In the genomic region with DNA sequence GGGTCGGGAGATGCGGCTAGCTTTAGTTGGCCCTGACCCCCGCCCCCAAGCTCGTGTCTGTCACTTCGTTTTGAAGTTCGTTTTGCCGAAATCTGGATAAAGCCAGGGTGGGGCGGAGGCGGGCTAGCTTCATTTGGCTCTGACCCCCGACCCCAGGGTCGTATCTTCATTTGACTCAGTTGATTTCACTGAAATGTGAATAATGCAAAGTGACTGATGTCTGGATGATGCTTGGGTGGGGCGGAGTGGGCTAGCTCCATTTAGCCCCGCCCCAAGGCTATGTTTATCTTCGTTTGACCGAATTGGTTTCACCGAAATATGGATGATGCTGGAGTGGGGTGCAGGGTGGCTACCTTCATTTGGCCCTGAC, we compare ENCODE assay signal across 8 cellular contexts. TPM values are rescaled to one million over a fixed set of nuclear protein-coding genes. Genes with fewer than 3 reads are reported as not detected.
DNase-seq lines count a peak whose midpoint lies in the region; ATAC-seq, FAIRE-seq and TF ChIP-seq lines count a peak whose summit lies in the region.

No MANE protein-coding gene starts in this region.

- no peaks in the 10 kb centered on the region for H3K9me3 ChIP-seq in endothelial cell of umbilical vein (replicated peaks; ENCODE audit: control insufficient read depth, insufficient read depth, low read length)
- no peaks in the 10 kb centered on the region for H3K9me3 ChIP-seq in naive thymus-derived CD4-positive, alpha-beta T cell (ENCODE audit: control insufficient read depth in 2 of 3, low read length in 3 of 3)
- H3K9me3 ChIP-seq in tibial artery: no peaks in the 10 kb centered on the region

- no peak for ATAC-seq in naive thymus-derived CD4-positive, alpha-beta T cell

- TF ChIP-seq CTCF in endothelial cell of umbilical vein (IDR thresholded peaks at IDR 0.05; ENCODE audit: extremely low read depth in 1 of 2, insufficient read depth in 1 of 2, low read depth in 1 of 2, low read length in 2 of 2) (no peak), tibial artery (IDR thresholded peaks at IDR 0.05) (no peak)

- POLR2A ChIA-PET in endothelial cell of umbilical vein (lab: Charles Lee): no interaction called here
- POLR2A ChIA-PET in naive thymus-derived CD4-positive, alpha-beta T cell (lab: Charles Lee): interaction anchor here (0.8 to 2.6 kb wide), 9 partner anchors 10 to 1354 kb away, joined by 3 to 19 read pairs (median 3); a partner anchor contains a TSS

- H2AFZ ChIP-seq in endothelial cell of umbilical vein (ENCODE audit: low read depth, low read length): no peak overlapping the region

- H3K4me1 ChIP-seq in endothelial cell of umbilical vein (ENCODE audit: control insufficient read depth, extremely low read depth, insufficient read depth, low read length) (peaks cover 16% of the 10 kb centered on the region), tibial artery (peaks cover 0 to 34% (median 15%) of the 10 kb centered on the region in 4 donors)
- H3K4me1 ChIP-seq in naive thymus-derived CD4-positive, alpha-beta T cell (ENCODE audit: control insufficient read depth in 2 of 2, insufficient read depth in 2 of 2, low read length in 2 of 2): peaks cover 22 to 25% of the 10 kb centered on the region in 2 donors

- intact Hi-C loops in endothelial cell of umbilical vein (cut with micrococcal nuclease): loop anchor here (5.0 kb wide), 1 partner anchor 310 kb away; a partner anchor contains a TSS
- intact Hi-C loops in naive thymus-derived CD4-positive, alpha-beta T cell (cut with micrococcal nuclease): loop anchor here (2.0 to 10.0 kb wide), 9 partner anchors 310 to 1350 kb away; a partner anchor contains a TSS
- intact Hi-C loops in tibial artery (cut with DNase I; ENCODE audit: low total_unique reads): no loop called here

- no peaks in the 10 kb centered on the region for H3K9me3 Mint-ChIP-seq in naive thymus-derived CD4-positive, alpha-beta T cell

- CTCF ChIA-PET in endothelial cell of umbilical vein (lab: Charles Lee): interaction anchor here (2.2 kb wide), 1 partner anchor 12 kb away, joined by 8 read pairs; no protein-coding TSS in a partner anchor
- CTCF ChIA-PET in naive thymus-derived CD4-positive, alpha-beta T cell (lab: Charles Lee): interaction anchor here (1.6 kb wide), 1 partner anchor 11 kb away, joined by 5 read pairs; no protein-coding TSS in a partner anchor

- peaks cover 48% of the 10 kb centered on the region for H3K79me2 ChIP-seq in endothelial cell of umbilical vein (ENCODE audit: control insufficient read depth, insufficient read depth, low read length)

- H3K27ac ChIP-seq in endothelial cell of umbilical vein (ENCODE audit: insufficient read depth, low read depth, low read length): peak overlapping the region; percentile 81
- H3K27ac ChIP-seq in naive thymus-derived CD4-positive, alpha-beta T cell (ENCODE audit: low read depth, low read length): peak overlapping the region; percentile 96
- peak overlapping the region; percentile 93 to 95 for H3K27ac ChIP-seq in tibial artery

- DNase-seq in activated gamma-delta T cell treated with Interleukin-2 at 50 U/mL for 16 hours (peak; percentile 6), activated gamma-delta T cell (lab: John Stamatoyannopoulos, UW) (no peak), HT-29 (ENCODE audit: low spot score) (peak; percentile 20), endothelial cell of umbilical vein (ENCODE audit: low read depth, low spot score) (peak; percentile 36), tibial artery (no peak), H54 (ENCODE audit: insufficient read length, low spot score) (no peak)
- DNase-seq in activated CD4-positive, alpha-beta T cell treated with anti-CD3 and anti-CD28 coated beads, Interleukin-2, amount 50 U/mL, for 1 hour: peak; percentile 8
- DNase-seq in naive thymus-derived CD4-positive, alpha-beta T cell: peak in 7 of 9 donors; percentile 5 to 36 (median 9)

- H3K27me3 Mint-ChIP-seq in naive thymus-derived CD4-positive, alpha-beta T cell: no peaks in the 10 kb centered on the region

- no peaks in the 10 kb centered on the region for H3K27me3 ChIP-seq in endothelial cell of umbilical vein (ENCODE audit: control insufficient read depth in 2 of 2, insufficient read depth in 2 of 2, low read length in 2 of 2)
- no peaks in the 10 kb centered on the region for H3K27me3 ChIP-seq in naive thymus-derived CD4-positive, alpha-beta T cell (ENCODE audit: control insufficient read depth in 2 of 2, insufficient read depth in 2 of 2, low read length in 2 of 2)
- no peaks in the 10 kb centered on the region for H3K27me3 ChIP-seq in tibial artery

- dilution Hi-C loops in endothelial cell of umbilical vein (cut with MboI; ENCODE audit: extremely low pct_ligation_motif_present, low sequenced_read_pairs): no loop called here

- H3K9ac ChIP-seq in endothelial cell of umbilical vein (replicated peaks; ENCODE audit: extremely low read depth, insufficient read depth, low read length): peak overlapping the region; percentile 99

- peak overlapping the region; percentile 84 to 97 (median 95) for H3K4me3 ChIP-seq in endothelial cell of umbilical vein (replicated peaks in 1 of 3; ENCODE audit: insufficient read depth in 1 of 3, low read depth in 1 of 3, low read length in 3 of 3)
- peak overlapping the region; percentile 86 for H3K4me3 ChIP-seq in naive thymus-derived CD4-positive, alpha-beta T cell (ENCODE audit: low read length)
- peak overlapping the region; percentile 88 to 93 for H3K4me3 ChIP-seq in tibial artery

- no peaks in the 10 kb centered on the region for H4K20me1 ChIP-seq in endothelial cell of umbilical vein (replicated peaks; ENCODE audit: control insufficient read depth, extremely low read depth, insufficient read depth, low read length)

- TF ChIP-seq POLR2A in endothelial cell of umbilical vein (IDR thresholded peaks at IDR 0.05; ENCODE audit: low read depth, low read length) (no peak), H54 (IDR thresholded peaks at IDR 0.05; ENCODE audit: low read depth, low read length) (no peak)

- peak overlapping the region; percentile 89 to 99 (median 96) for H3K4me3 Mint-ChIP-seq in naive thymus-derived CD4-positive, alpha-beta T cell

- H3K36me3 Mint-ChIP-seq in naive thymus-derived CD4-positive, alpha-beta T cell: peaks cover 3 to 21% (median 16%) of the 10 kb centered on the region in 5 donors

- H3K36me3 ChIP-seq in endothelial cell of umbilical vein (ENCODE audit: control insufficient read depth in 2 of 2, extremely low read depth in 1 of 2, insufficient read depth in 2 of 2, low read length in 2 of 2) (peaks cover 7 to 15% of the 10 kb centered on the region in 2 experiments), tibial artery (peaks cover 26 to 32% (median 30%) of the 10 kb centered on the region in 3 donors)
- peaks cover 16 to 35% (median 29%) of the 10 kb centered on the region in 3 experiments for H3K36me3 ChIP-seq in naive thymus-derived CD4-positive, alpha-beta T cell (ENCODE audit: control insufficient read depth in 2 of 3, insufficient read depth in 3 of 3, low read length in 3 of 3)

- no peak for FAIRE-seq in endothelial cell of umbilical vein (lab: Jason Lieb, UNC)
- no peak for FAIRE-seq in H54 (lab: Jason Lieb, UNC)

- H3K9me1 ChIP-seq in endothelial cell of umbilical vein (replicated peaks; ENCODE audit: control insufficient read depth, extremely low read depth, insufficient read depth, low read length): no peaks in the 10 kb centered on the region

- H3K4me2 ChIP-seq in endothelial cell of umbilical vein (ENCODE audit: insufficient read depth, low read length): peak overlapping the region; percentile 87

- H3K27ac Mint-ChIP-seq in naive thymus-derived CD4-positive, alpha-beta T cell: peak overlapping the region; percentile 93 to 100 (median 98)

- no TSS peak for BruUV-seq in endothelial cell of umbilical vein (replicated peaks; lab: Mats Ljungman, UMichigan)

- H3K4me1 Mint-ChIP-seq in naive thymus-derived CD4-positive, alpha-beta T cell: peaks cover 22 to 52% (median 38%) of the 10 kb centered on the region in 7 donors

TF ChIP-seq in endothelial cell of umbilical vein, 7 proteins besides CTCF, POLR2A, EP300 and RAD21:
- TF ChIP-seq EZH2 (IDR thresholded peaks at IDR 0.05; ENCODE audit: borderline replicate concordance, low read depth, low read length, severe bottlenecking) (no peak), MYC (IDR thresholded peaks at IDR 0.05; ENCODE audit: low read depth, low read length) (no peak), GATA2 (IDR thresholded peaks at IDR 0.05; ENCODE audit: insufficient read depth, insufficient read length, low read depth, low read length) (no peak), POLR2AphosphoS5 (IDR thresholded peaks at IDR 0.05; ENCODE audit: insufficient read depth, low read depth, low read length) (no peak), FOS (IDR thresholded peaks at IDR 0.05; ENCODE audit: borderline replicate concordance, insufficient read depth, low read length) (no peak), JUN (IDR thresholded peaks at IDR 0.05; ENCODE audit: borderline replicate concordance, insufficient read depth, insufficient read length, low read depth) (no peak)
- TF ChIP-seq, protein P1, sequence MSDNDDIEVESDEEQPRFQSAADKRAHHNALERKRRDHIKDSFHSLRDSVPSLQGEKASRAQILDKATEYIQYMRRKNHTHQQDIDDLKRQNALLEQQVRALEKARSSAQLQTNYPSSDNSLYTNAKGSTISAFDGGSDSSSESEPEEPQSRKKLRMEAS (IDR thresholded peaks at IDR 0.05; ENCODE audit: insufficient read depth, insufficient read length): no peak

RNA-seq across cellular contexts. Expression of a gene that starts 0.7 kb away (rescaled TPM):
- total RNA-seq in HT-29 (2014; rRNA removed; shearing (Covaris generic)): 52.7 and 73.9 TPM in 2 replicates
- total RNA-seq in endothelial cell of umbilical vein: 119 and 123 TPM in 2 replicates
- polyA plus RNA-seq in endothelial cell of umbilical vein: 78.0 and 89.8 TPM in 2 replicates
- 129 and 131 TPM in 2 replicates for polyA plus RNA-seq in endothelial cell of umbilical vein (2011; cell fraction: cytosol; rRNA removed)
- polyA plus RNA-seq in endothelial cell of umbilical vein (2011; cell fraction: nucleus; rRNA removed): 90.2 and 121 TPM in 2 replicates
- 183 and 206 TPM in 2 replicates for polyA plus RNA-seq in endothelial cell of umbilical vein (2012)
- 73.7 and 85.0 TPM in 2 replicates for polyA minus RNA-seq in endothelial cell of umbilical vein
- polyA minus RNA-seq in endothelial cell of umbilical vein (2011; cell fraction: cytosol; rRNA and poly(A)+ RNA removed): 71.7 TPM
- 51.7 and 53.4 TPM in 2 replicates for polyA minus RNA-seq in endothelial cell of umbilical vein (2011; cell fraction: nucleus; rRNA and poly(A)+ RNA removed)
- total RNA-seq in naive thymus-derived CD4-positive, alpha-beta T cell: 100 to 1,000 TPM in 1 of 5 experiments, 10 to 100 TPM in 4; 61.1 to 107 (median 71.3) TPM
- 100 to 1,000 TPM; 106 to 126 TPM for polyA plus RNA-seq in naive thymus-derived CD4-positive, alpha-beta T cell

Comparison
In these comparisons a context has a peak if more than half of its experiments do, and no peak if none do; other contexts are left out.
1. DNase-seq: peak in activated gamma-delta T cell treated with Interleukin-2 at 50 U/mL for 16 hours (single experiment), HT-29 (single experiment), activated CD4-positive, alpha-beta T cell treated with anti-CD3 and anti-CD28 coated beads, Interleukin-2, amount 50 U/mL, for 1 hour (single experiment), endothelial cell of umbilical vein (single experiment) and naive thymus-derived CD4-positive, alpha-beta T cell (7 of 9); none in activated gamma-delta T cell (single experiment), tibial artery (0 of 2) and H54 (single experiment).
2. Peak in every context shown above with its lines, with median percentiles within 50 percentile points of each other: H3K27ac ChIP-seq and H3K4me3 ChIP-seq.